Comparison of ENCODE assay signal across 1 cellular context in genomic region chr18:59897321-59897954, GRCh38.
TF ChIP-seq lines count a peak whose summit lies in the region.

No MANE protein-coding gene starts in this region.

TF ChIP-seq in HEK293, 187 proteins besides CTCF, POLR2A, EP300 and RAD21:
- no peak for TF ChIP-seq ZNF580 (tag by site-specific recombination; IDR thresholded peaks at IDR 0.05)
- TF ChIP-seq ZBTB6 (tag by site-specific recombination; IDR thresholded peaks at IDR 0.05): peak; percentile 83; the same call in 1 of the 2 replicates
- peak; percentile 81 for TF ChIP-seq GLIS1 (tag by site-specific recombination; IDR thresholded peaks at IDR 0.05)
- TF ChIP-seq ZNF175 (tag by site-specific recombination; IDR thresholded peaks at IDR 0.05): no peak
- TF ChIP-seq ZBTB7A (tag by site-specific recombination; IDR thresholded peaks at IDR 0.05; ENCODE audit: low read depth): no peak
- TF ChIP-seq ZNF335 (tag by site-specific recombination; conservative IDR thresholded peaks at IDR 0.05): peak; percentile 10; the same call in 1 of the 2 replicates
- no peak for TF ChIP-seq ZBTB48 (tag by site-specific recombination; IDR thresholded peaks at IDR 0.05)
- TF ChIP-seq ZFHX2 (tag by site-specific recombination; conservative IDR thresholded peaks at IDR 0.05): peak; percentile 16; the same call in 1 of the 2 replicates
